ENCODE assay signal across 1 cellular context in the genomic region with DNA sequence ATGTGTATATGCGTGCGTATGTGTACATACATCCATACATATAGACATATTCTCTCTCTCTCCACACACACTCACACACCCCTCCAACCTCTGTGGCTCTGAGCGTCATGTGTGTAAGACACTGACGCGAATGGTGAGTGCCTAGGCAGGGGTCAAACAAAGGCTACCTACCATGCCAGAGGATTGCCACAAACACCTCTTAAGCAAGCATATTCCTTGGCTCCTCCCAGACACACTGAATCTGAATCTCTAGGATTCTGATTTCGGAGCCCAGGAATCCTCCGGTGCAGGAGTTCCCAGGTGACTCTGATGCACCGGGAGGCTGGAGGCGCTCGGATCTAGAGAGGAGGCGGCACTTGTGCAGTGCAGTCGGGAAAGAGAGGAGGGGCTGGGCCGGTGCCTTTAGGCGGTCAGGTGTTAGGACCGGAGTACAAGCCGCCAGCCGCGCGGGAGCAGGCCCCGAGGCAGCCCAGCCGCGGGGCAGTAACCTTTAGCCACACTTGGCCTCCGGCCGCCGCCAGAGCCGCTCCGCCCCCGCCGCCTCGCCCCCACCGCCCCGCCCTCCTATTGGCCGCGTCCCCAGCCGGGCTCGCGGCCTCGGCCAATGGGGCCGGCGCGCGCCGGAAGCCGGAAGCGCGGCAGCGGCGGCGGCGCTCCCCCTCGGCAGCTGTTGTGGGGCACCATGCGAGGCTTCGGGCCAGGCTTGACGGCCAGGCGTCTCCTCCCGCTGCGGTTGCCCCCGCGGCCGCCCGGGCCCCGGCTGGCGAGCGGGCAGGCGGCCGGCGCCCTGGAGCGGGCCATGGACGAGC.
TF ChIP-seq lines count a peak whose summit lies in the region.

MLYCD (plus strand) TSS at position 653 of the 809 bp plus-strand sequence; CDS start at position 683, 30 bp downstream.

TF ChIP-seq in GM12878, 131 proteins besides CTCF, POLR2A, EP300 and RAD21 (continued from another document):
- TF ChIP-seq ZNF687 (IDR thresholded peaks at IDR 0.05) = no peak
- 0 out of 2 replicates have a peak, but pooled peaks have one; percentile 22 for TF ChIP-seq TCF3 (IDR thresholded peaks at IDR 0.05; ENCODE audit: borderline replicate concordance, insufficient read depth, low read depth, low read length)
- TF ChIP-seq TARDBP (IDR thresholded peaks at IDR 0.05; ENCODE audit: borderline replicate concordance) = no peak
- TF ChIP-seq RELA (IDR thresholded peaks at IDR 0.05; ENCODE audit: borderline replicate concordance, partially characterized antibody) = no peak
- TF ChIP-seq NR2F1 (conservative IDR thresholded peaks at IDR 0.05) = peak; percentile 86
- 0 out of 4 replicates have a peak, but pooled peaks of 1 of the 2 experiments have one; percentile 24 for TF ChIP-seq BHLHE40 (IDR thresholded peaks at IDR 0.05; ENCODE audit: borderline replicate concordance in 1 of 2, low read depth in 2 of 2, low read length in 1 of 2)
- peak; percentile 35; the same call in 1 of the 2 replicates for TF ChIP-seq MXI1 (IDR thresholded peaks at IDR 0.05; ENCODE audit: low read depth, low read length)
- TF ChIP-seq POLR2AphosphoS5 (IDR thresholded peaks at IDR 0.05; ENCODE audit: low read length) = peak; percentile 26; the same call in 1 of the 2 replicates
- TF ChIP-seq, protein P1, sequence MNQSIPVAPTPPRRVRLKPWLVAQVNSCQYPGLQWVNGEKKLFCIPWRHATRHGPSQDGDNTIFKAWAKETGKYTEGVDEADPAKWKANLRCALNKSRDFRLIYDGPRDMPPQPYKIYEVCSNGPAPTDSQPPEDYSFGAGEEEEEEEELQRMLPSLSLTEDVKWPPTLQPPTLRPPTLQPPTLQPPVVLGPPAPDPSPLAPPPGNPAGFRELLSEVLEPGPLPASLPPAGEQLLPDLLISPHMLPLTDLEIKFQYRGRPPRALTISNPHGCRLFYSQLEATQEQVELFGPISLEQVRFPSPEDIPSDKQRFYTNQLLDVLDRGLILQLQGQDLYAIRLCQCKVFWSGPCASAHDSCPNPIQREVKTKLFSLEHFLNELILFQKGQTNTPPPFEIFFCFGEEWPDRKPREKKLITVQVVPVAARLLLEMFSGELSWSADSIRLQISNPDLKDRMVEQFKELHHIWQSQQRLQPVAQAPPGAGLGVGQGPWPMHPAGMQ (IDR thresholded peaks at IDR 0.05; ENCODE audit: borderline replicate concordance) = no peak
- TF ChIP-seq, protein P2, sequence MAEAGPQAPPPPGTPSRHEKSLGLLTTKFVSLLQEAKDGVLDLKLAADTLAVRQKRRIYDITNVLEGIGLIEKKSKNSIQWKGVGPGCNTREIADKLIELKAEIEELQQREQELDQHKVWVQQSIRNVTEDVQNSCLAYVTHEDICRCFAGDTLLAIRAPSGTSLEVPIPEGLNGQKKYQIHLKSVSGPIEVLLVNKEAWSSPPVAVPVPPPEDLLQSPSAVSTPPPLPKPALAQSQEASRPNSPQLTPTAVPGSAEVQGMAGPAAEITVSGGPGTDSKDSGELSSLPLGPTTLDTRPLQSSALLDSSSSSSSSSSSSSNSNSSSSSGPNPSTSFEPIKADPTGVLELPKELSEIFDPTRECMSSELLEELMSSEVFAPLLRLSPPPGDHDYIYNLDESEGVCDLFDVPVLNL (IDR thresholded peaks at IDR 0.05; ENCODE audit: low read depth, low read length) = no peak
- 0 out of 2 replicates have a peak, but pooled peaks have one; percentile 27 for TF ChIP-seq STAT1 (conservative IDR thresholded peaks at IDR 0.05)
- TF ChIP-seq CREM (IDR thresholded peaks at IDR 0.05; ENCODE audit: low read depth) = no peak
- TF ChIP-seq SP1 (IDR thresholded peaks at IDR 0.05; ENCODE audit: low read depth, low read length) = peak; percentile 78
- TF ChIP-seq EGR1 (IDR thresholded peaks at IDR 0.05; ENCODE audit: borderline replicate concordance in 1 of 2, low read depth in 2 of 2, low read length in 2 of 2) = peak in 1 of 2 experiments; percentile 4; a peak in 1 of 3 replicates
- TF ChIP-seq PML (IDR thresholded peaks at IDR 0.05; ENCODE audit: low read length) = no peak
- TF ChIP-seq, protein P3, sequence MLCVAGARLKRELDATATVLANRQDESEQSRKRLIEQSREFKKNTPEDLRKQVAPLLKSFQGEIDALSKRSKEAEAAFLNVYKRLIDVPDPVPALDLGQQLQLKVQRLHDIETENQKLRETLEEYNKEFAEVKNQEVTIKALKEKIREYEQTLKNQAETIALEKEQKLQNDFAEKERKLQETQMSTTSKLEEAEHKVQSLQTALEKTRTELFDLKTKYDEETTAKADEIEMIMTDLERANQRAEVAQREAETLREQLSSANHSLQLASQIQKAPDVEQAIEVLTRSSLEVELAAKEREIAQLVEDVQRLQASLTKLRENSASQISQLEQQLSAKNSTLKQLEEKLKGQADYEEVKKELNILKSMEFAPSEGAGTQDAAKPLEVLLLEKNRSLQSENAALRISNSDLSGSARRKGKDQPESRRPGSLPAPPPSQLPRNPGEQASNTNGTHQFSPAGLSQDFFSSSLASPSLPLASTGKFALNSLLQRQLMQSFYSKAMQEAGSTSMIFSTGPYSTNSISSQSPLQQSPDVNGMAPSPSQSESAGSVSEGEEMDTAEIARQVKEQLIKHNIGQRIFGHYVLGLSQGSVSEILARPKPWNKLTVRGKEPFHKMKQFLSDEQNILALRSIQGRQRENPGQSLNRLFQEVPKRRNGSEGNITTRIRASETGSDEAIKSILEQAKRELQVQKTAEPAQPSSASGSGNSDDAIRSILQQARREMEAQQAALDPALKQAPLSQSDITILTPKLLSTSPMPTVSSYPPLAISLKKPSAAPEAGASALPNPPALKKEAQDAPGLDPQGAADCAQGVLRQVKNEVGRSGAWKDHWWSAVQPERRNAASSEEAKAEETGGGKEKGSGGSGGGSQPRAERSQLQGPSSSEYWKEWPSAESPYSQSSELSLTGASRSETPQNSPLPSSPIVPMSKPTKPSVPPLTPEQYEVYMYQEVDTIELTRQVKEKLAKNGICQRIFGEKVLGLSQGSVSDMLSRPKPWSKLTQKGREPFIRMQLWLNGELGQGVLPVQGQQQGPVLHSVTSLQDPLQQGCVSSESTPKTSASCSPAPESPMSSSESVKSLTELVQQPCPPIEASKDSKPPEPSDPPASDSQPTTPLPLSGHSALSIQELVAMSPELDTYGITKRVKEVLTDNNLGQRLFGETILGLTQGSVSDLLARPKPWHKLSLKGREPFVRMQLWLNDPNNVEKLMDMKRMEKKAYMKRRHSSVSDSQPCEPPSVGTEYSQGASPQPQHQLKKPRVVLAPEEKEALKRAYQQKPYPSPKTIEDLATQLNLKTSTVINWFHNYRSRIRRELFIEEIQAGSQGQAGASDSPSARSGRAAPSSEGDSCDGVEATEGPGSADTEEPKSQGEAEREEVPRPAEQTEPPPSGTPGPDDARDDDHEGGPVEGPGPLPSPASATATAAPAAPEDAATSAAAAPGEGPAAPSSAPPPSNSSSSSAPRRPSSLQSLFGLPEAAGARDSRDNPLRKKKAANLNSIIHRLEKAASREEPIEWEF (IDR thresholded peaks at IDR 0.05; ENCODE audit: insufficient replicate concordance, low read depth, low read length) = no peak
- TF ChIP-seq NKRF (conservative IDR thresholded peaks at IDR 0.05) = peak; percentile 78
- no peak for TF ChIP-seq NR2C1 (IDR thresholded peaks at IDR 0.05)
- TF ChIP-seq TAF1 (IDR thresholded peaks at IDR 0.05; ENCODE audit: borderline replicate concordance, low read depth, low read length) = peak; percentile 26; the same call in 1 of the 2 replicates
- TF ChIP-seq HSF1 (IDR thresholded peaks at IDR 0.05; ENCODE audit: low read depth, low read length) = no peak
- TF ChIP-seq TBL1XR1 (IDR thresholded peaks at IDR 0.05; ENCODE audit: low read depth, low read length) = no peak
- TF ChIP-seq GATAD2B (conservative IDR thresholded peaks at IDR 0.05; ENCODE audit: low read depth) = 0 out of 2 replicates have a peak, but pooled peaks have one; percentile 53
- TF ChIP-seq, protein P4, sequence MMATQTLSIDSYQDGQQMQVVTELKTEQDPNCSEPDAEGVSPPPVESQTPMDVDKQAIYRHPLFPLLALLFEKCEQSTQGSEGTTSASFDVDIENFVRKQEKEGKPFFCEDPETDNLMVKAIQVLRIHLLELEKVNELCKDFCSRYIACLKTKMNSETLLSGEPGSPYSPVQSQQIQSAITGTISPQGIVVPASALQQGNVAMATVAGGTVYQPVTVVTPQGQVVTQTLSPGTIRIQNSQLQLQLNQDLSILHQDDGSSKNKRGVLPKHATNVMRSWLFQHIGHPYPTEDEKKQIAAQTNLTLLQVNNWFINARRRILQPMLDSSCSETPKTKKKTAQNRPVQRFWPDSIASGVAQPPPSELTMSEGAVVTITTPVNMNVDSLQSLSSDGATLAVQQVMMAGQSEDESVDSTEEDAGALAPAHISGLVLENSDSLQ (IDR thresholded peaks at IDR 0.05) = no peak
- TF ChIP-seq FOS (IDR thresholded peaks at IDR 0.05; ENCODE audit: borderline replicate concordance, extremely low read depth, insufficient read length) = no peak
- 0 out of 2 replicates have a peak, but pooled peaks have one; percentile 44 for TF ChIP-seq TCF12 (IDR thresholded peaks at IDR 0.05; ENCODE audit: low read depth, low read length)
- TF ChIP-seq SIX5 (IDR thresholded peaks at IDR 0.05; ENCODE audit: low read depth, low read length, severe bottlenecking) = no peak
- 0 out of 2 replicates have a peak, but pooled peaks have one; percentile 21 for TF ChIP-seq YY1 (IDR thresholded peaks at IDR 0.05; ENCODE audit: low read depth, low read length)
- TF ChIP-seq E4F1 (IDR thresholded peaks at IDR 0.05; ENCODE audit: borderline replicate concordance, partially characterized antibody) = no peak
